1 cellular context compared by ENCODE assay signal in the genomic region with DNA sequence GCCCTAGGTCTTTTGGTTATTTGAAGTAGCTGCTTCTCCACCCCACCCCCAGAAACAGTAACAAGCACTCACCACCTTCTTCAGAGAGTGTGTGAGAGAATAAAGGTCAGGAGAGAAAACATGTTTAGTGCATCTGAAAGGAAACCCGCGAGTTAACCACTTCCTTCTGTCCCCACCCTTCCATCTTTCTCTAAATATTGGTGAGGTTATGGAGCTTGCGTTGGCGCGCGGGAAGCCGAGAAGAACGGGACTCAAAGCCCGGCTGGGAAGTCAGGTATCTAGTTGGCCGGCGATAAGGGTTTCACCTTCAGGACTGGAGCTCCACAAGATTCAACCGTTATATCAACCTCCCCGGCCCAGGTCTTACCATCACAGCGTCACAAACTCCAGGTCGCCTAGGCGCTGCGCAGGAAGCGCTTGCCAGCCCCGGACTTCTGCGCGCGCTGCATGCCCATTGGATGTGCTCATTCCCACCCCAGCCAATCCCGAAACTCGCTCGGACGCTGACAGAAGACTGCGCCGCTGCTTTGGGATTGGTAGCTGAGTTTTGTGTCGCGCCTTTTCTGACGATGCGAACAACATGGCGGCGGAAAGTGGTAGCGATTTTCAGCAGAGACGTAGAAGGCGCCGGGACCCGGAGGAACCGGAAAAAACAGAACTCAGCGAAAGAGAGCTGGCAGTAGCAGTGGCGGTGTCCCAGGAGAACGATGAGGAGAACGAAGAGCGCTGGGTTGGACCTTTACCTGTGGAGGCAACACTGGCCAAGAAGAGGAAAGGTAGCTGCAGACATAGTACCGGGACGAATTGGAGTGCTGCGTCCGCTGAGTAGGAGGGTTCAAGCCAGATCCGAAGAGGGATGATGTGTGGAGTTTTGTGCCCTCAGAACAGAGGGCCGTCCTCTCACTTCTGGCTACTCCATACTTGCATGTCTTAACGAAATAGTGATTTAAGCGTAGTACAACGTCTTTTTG.
A peak's percentile ranks its signal among the peaks of the same experiment; 100 is the strongest.
TF ChIP-seq lines count a peak whose summit lies in the region.

A gene with protein sequence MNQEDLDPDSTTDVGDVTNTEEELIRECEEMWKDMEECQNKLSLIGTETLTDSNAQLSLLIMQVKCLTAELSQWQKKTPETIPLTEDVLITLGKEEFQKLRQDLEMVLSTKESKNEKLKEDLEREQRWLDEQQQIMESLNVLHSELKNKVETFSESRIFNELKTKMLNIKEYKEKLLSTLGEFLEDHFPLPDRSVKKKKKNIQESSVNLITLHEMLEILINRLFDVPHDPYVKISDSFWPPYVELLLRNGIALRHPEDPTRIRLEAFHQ (minus strand): TSS at position 438 of the 971 bp plus-strand sequence. CDS start 8,261 bp downstream, outside the sequence.
A gene (plus strand): TSS at position 566 of the 971 bp plus-strand sequence. CDS start 15 bp downstream, at position 581.

TF ChIP-seq in HEK293, 187 proteins besides CTCF, POLR2A, EP300 and RAD21 (continued from another document and continues in another):
- TF ChIP-seq ZNF132 (tag by site-specific recombination; IDR thresholded peaks at IDR 0.05; ENCODE audit: borderline replicate concordance) (no peak), ZNF416 (tag by site-specific recombination; IDR thresholded peaks at IDR 0.05) (no peak), ZNF768 (tag by site-specific recombination; IDR thresholded peaks at IDR 0.05) (no peak), ZNF514 (tag by site-specific recombination; IDR thresholded peaks at IDR 0.05) (no peak), ZNF785 (tag by site-specific recombination; IDR thresholded peaks at IDR 0.05) (no peak), SP2 (tag by site-specific recombination; IDR thresholded peaks at IDR 0.05) (peak; percentile 89), SCRT2 (tag by site-specific recombination; IDR thresholded peaks at IDR 0.05) (0 out of 2 replicates have a peak, but pooled peaks have one; percentile 54), SALL2 (tag by site-specific recombination; IDR thresholded peaks at IDR 0.05; ENCODE audit: borderline replicate concordance) (no peak), MYNN (tag by site-specific recombination; IDR thresholded peaks at IDR 0.05; ENCODE audit: borderline replicate concordance) (no peak), GFI1B (tag by site-specific recombination; IDR thresholded peaks at IDR 0.05) (no peak), TCF7L2 (IDR thresholded peaks at IDR 0.05; ENCODE audit: borderline replicate concordance, low read depth, low read length) (no peak), ZSCAN16 (tag by site-specific recombination; IDR thresholded peaks at IDR 0.05) (no peak), ZNF174 (tag by site-specific recombination; IDR thresholded peaks at IDR 0.05) (no peak), ZNF843 (tag by site-specific recombination; IDR thresholded peaks at IDR 0.05) (peak; percentile 54; the same call in 1 of the 2 replicates), ZNF433 (tag by site-specific recombination; IDR thresholded peaks at IDR 0.05; ENCODE audit: low read depth) (no peak), ZNF292 (tag by site-specific recombination; IDR thresholded peaks at IDR 0.05; ENCODE audit: borderline replicate concordance, low read depth) (no peak), ZNF624 (tag by site-specific recombination; IDR thresholded peaks at IDR 0.05) (no peak), OVOL3 (tag by site-specific recombination; IDR thresholded peaks at IDR 0.05) (no peak), ZNF155 (tag by site-specific recombination; IDR thresholded peaks at IDR 0.05) (no peak), ZNF324 (tag by site-specific recombination; IDR thresholded peaks at IDR 0.05) (0 out of 2 replicates have a peak, but pooled peaks have one; percentile 26), MZF1 (tag by site-specific recombination; IDR thresholded peaks at IDR 0.05; ENCODE audit: borderline replicate concordance) (no peak), ZNF658 (tag by site-specific recombination; IDR thresholded peaks at IDR 0.05) (no peak), ZNF600 (tag by site-specific recombination; IDR thresholded peaks at IDR 0.05) (peak; percentile 73), ZNF777 (tag by site-specific recombination; IDR thresholded peaks at IDR 0.05; ENCODE audit: borderline replicate concordance) (no peak), ZNF354C (tag by site-specific recombination; IDR thresholded peaks at IDR 0.05; ENCODE audit: borderline replicate concordance, low read depth) (no peak), ZNF169 (tag by site-specific recombination; IDR thresholded peaks at IDR 0.05) (no peak), ZNF701 (tag by site-specific recombination; IDR thresholded peaks at IDR 0.05) (no peak), ZFHX2 (tag by site-specific recombination; conservative IDR thresholded peaks at IDR 0.05) (0 out of 2 replicates have a peak, but pooled peaks have one; percentile 17), ZNF266 (tag by site-specific recombination; IDR thresholded peaks at IDR 0.05; ENCODE audit: low read depth) (no peak), HOXC10 (CRISPR knock-in tag; IDR thresholded peaks at IDR 0.05) (no peak)
- TF ChIP-seq, protein P1, sequence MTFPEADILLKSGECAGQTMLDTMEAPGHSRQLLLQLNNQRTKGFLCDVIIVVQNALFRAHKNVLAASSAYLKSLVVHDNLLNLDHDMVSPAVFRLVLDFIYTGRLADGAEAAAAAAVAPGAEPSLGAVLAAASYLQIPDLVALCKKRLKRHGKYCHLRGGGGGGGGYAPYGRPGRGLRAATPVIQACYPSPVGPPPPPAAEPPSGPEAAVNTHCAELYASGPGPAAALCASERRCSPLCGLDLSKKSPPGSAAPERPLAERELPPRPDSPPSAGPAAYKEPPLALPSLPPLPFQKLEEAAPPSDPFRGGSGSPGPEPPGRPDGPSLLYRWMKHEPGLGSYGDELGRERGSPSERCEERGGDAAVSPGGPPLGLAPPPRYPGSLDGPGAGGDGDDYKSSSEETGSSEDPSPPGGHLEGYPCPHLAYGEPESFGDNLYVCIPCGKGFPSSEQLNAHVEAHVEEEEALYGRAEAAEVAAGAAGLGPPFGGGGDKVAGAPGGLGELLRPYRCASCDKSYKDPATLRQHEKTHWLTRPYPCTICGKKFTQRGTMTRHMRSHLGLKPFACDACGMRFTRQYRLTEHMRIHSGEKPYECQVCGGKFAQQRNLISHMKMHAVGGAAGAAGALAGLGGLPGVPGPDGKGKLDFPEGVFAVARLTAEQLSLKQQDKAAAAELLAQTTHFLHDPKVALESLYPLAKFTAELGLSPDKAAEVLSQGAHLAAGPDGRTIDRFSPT (tag by site-specific recombination; IDR thresholded peaks at IDR 0.05) = no peak
- TF ChIP-seq, protein P2, sequence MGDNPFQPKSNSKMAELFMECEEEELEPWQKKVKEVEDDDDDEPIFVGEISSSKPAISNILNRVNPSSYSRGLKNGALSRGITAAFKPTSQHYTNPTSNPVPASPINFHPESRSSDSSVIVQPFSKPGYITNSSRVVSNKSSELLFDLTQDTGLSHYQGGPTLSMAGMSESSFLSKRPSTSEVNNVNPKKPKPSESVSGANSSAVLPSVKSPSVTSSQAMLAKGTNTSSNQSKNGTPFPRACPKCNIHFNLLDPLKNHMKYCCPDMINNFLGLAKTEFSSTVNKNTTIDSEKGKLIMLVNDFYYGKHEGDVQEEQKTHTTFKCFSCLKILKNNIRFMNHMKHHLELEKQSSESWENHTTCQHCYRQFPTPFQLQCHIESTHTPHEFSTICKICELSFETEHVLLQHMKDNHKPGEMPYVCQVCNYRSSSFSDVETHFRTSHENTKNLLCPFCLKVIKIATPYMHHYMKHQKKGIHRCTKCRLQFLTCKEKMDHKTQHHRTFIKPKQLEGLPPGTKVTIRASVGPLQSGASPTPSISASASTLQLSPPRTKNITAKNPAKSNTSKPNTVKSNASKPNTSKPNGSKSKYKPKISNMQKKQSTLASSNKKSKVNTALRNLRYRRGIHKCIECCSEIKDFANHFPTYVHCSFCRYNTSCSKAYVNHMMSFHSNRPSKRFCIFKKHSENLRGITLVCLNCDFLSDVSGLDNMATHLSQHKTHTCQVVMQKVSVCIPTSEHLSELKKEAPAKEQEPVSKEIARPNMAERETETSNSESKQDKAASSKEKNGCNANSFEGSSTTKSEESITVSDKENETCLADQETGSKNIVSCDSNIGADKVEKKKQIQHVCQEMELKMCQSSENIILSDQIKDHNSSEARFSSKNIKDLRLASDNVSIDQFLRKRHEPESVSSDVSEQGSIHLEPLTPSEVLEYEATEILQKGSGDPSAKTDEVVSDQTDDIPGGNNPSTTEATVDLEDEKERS (tag by site-specific recombination; IDR thresholded peaks at IDR 0.05) = no peak
- TF ChIP-seq, protein P3, sequence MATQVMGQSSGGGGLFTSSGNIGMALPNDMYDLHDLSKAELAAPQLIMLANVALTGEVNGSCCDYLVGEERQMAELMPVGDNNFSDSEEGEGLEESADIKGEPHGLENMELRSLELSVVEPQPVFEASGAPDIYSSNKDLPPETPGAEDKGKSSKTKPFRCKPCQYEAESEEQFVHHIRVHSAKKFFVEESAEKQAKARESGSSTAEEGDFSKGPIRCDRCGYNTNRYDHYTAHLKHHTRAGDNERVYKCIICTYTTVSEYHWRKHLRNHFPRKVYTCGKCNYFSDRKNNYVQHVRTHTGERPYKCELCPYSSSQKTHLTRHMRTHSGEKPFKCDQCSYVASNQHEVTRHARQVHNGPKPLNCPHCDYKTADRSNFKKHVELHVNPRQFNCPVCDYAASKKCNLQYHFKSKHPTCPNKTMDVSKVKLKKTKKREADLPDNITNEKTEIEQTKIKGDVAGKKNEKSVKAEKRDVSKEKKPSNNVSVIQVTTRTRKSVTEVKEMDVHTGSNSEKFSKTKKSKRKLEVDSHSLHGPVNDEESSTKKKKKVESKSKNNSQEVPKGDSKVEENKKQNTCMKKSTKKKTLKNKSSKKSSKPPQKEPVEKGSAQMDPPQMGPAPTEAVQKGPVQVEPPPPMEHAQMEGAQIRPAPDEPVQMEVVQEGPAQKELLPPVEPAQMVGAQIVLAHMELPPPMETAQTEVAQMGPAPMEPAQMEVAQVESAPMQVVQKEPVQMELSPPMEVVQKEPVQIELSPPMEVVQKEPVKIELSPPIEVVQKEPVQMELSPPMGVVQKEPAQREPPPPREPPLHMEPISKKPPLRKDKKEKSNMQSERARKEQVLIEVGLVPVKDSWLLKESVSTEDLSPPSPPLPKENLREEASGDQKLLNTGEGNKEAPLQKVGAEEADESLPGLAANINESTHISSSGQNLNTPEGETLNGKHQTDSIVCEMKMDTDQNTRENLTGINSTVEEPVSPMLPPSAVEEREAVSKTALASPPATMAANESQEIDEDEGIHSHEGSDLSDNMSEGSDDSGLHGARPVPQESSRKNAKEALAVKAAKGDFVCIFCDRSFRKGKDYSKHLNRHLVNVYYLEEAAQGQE (tag by site-specific recombination; IDR thresholded peaks at IDR 0.05) = no peak
- TF ChIP-seq, protein P4, sequence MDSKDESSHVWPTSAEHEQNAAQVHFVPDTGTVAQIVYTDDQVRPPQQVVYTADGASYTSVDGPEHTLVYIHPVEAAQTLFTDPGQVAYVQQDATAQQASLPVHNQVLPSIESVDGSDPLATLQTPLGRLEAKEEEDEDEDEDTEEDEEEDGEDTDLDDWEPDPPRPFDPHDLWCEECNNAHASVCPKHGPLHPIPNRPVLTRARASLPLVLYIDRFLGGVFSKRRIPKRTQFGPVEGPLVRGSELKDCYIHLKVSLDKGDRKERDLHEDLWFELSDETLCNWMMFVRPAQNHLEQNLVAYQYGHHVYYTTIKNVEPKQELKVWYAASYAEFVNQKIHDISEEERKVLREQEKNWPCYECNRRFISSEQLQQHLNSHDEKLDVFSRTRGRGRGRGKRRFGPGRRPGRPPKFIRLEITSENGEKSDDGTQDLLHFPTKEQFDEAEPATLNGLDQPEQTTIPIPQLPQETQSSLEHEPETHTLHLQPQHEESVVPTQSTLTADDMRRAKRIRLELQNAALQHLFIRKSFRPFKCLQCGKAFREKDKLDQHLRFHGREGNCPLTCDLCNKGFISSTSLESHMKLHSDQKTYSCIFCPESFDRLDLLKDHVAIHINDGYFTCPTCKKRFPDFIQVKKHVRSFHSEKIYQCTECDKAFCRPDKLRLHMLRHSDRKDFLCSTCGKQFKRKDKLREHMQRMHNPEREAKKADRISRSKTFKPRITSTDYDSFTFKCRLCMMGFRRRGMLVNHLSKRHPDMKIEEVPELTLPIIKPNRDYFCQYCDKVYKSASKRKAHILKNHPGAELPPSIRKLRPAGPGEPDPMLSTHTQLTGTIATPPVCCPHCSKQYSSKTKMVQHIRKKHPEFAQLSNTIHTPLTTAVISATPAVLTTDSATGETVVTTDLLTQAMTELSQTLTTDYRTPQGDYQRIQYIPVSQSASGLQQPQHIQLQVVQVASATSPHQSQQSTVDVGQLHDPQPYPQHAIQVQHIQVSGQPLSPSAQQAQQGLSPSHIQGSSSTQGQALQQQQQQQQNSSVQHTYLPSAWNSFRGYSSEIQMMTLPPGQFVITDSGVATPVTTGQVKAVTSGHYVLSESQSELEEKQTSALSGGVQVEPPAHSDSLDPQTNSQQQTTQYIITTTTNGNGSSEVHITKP (tag by site-specific recombination; IDR thresholded peaks at IDR 0.05) = no peak
- TF ChIP-seq, protein P5, sequence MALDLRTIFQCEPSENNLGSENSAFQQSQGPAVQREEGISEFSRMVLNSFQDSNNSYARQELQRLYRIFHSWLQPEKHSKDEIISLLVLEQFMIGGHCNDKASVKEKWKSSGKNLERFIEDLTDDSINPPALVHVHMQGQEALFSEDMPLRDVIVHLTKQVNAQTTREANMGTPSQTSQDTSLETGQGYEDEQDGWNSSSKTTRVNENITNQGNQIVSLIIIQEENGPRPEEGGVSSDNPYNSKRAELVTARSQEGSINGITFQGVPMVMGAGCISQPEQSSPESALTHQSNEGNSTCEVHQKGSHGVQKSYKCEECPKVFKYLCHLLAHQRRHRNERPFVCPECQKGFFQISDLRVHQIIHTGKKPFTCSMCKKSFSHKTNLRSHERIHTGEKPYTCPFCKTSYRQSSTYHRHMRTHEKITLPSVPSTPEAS (tag by site-specific recombination; IDR thresholded peaks at IDR 0.05) = no peak
- TF ChIP-seq, protein P6, sequence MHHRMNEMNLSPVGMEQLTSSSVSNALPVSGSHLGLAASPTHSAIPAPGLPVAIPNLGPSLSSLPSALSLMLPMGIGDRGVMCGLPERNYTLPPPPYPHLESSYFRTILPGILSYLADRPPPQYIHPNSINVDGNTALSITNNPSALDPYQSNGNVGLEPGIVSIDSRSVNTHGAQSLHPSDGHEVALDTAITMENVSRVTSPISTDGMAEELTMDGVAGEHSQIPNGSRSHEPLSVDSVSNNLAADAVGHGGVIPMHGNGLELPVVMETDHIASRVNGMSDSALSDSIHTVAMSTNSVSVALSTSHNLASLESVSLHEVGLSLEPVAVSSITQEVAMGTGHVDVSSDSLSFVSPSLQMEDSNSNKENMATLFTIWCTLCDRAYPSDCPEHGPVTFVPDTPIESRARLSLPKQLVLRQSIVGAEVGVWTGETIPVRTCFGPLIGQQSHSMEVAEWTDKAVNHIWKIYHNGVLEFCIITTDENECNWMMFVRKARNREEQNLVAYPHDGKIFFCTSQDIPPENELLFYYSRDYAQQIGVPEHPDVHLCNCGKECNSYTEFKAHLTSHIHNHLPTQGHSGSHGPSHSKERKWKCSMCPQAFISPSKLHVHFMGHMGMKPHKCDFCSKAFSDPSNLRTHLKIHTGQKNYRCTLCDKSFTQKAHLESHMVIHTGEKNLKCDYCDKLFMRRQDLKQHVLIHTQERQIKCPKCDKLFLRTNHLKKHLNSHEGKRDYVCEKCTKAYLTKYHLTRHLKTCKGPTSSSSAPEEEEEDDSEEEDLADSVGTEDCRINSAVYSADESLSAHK (tag by site-specific recombination; IDR thresholded peaks at IDR 0.05) = no peak
- TF ChIP-seq, protein P7, sequence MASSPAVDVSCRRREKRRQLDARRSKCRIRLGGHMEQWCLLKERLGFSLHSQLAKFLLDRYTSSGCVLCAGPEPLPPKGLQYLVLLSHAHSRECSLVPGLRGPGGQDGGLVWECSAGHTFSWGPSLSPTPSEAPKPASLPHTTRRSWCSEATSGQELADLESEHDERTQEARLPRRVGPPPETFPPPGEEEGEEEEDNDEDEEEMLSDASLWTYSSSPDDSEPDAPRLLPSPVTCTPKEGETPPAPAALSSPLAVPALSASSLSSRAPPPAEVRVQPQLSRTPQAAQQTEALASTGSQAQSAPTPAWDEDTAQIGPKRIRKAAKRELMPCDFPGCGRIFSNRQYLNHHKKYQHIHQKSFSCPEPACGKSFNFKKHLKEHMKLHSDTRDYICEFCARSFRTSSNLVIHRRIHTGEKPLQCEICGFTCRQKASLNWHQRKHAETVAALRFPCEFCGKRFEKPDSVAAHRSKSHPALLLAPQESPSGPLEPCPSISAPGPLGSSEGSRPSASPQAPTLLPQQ (tag by site-specific recombination; IDR thresholded peaks at IDR 0.05) = peak; percentile 69
